21 cellular contexts compared by ENCODE assay signal in genomic region chr1:26375081-26375480, GRCh38. TPM values are rescaled to one million over a fixed set of nuclear protein-coding genes. Genes with fewer than 3 reads are reported as not detected.
A peak's percentile ranks its signal among the peaks of the same experiment; 100 is the strongest.
DNase-seq lines count a peak whose midpoint lies in the region; ATAC-seq and TF ChIP-seq lines count a peak whose summit lies in the region.
"Had no signal": no experiment of that assay in that cellular context is flagged by ENCODE, and none has a peak within 500 bp of the region (broad histone marks: within the 10 kb centered on the region; RNA-seq: fewer than 3 reads in every experiment).

No MANE protein-coding gene starts in this region.

- no peaks in the 10 kb centered on the region for H3K79me1 ChIP-seq in mesenchymal stem cell (replicated peaks; ENCODE audit: low read length, poor library complexity, severe bottlenecking)

- no peak overlapping the region for H2BK5ac ChIP-seq in mesenchymal stem cell (ENCODE audit: low read depth, low read length, poor library complexity, severe bottlenecking)

- H4K91ac ChIP-seq in mesenchymal stem cell (ENCODE audit: low read length): no peak overlapping the region

- no peaks in the 10 kb centered on the region for H3K9me3 ChIP-seq in CD8-positive, alpha-beta T cell (ENCODE audit: low read length)
- H3K9me3 ChIP-seq in mesenchymal stem cell (ENCODE audit: control insufficient read depth, low read length): no peaks in the 10 kb centered on the region
- H3K9me3 ChIP-seq: ascending aorta, esophagus squamous epithelium, heart left ventricle had no signal

- no peaks in the 10 kb centered on the region for H3K9me3 Mint-ChIP-seq in CD8-positive, alpha-beta T cell
- peaks cover 5% of the 10 kb centered on the region; the same call in 1 of the 2 replicates for H3K9me3 Mint-ChIP-seq in HFFc6
- peaks cover 15% of the 10 kb centered on the region for H3K9me3 Mint-ChIP-seq in activated T-helper 1 cell treated with anti-CD3 and anti-CD28 coated beads, Interleukin-12 subunit alpha, Interleukin-12 subunit beta, Interleukin-2, Interleukin-4 antibody, amounts not matched to agents 30 ng/mL and 10 ng/mL and 1 ng/mL, durations not matched to agents 14 hours and 24 hours and 36 hours
- H3K9me3 Mint-ChIP-seq: dendritic cell treated with granulocyte-macrophage colony-stimulating factor and Interleukin-4, amounts not matched to agents 40 ng/mL and 50 ng/mL, for 4 days had no signal

- POLR2A ChIA-PET in CD8-positive, alpha-beta T cell (lab: Charles Lee): interaction anchor here (1.0 to 1.3 kb wide), 6 partner anchors 12 to 86 kb away, joined by 3 to 6 read pairs (median 4); no protein-coding TSS in a partner anchor

- H3K4me2 ChIP-seq in mesenchymal stem cell (ENCODE audit: low read length, poor library complexity, severe bottlenecking): no peak overlapping the region

- peak overlapping the region in 1 of 2 experiments; percentile 37 for H2BK12ac ChIP-seq in mesenchymal stem cell (ENCODE audit: low read length in 2 of 2)

- peak overlapping the region; percentile 68 for H3K27ac Mint-ChIP-seq in CD8-positive, alpha-beta T cell
- H3K27ac Mint-ChIP-seq in HFFc6: peak overlapping the region; percentile 72; the same call in 1 of the 2 replicates
- H3K27ac Mint-ChIP-seq in activated T-helper 1 cell treated with anti-CD3 and anti-CD28 coated beads, Interleukin-12 subunit alpha, Interleukin-12 subunit beta, Interleukin-2, Interleukin-4 antibody, amounts not matched to agents 30 ng/mL and 10 ng/mL and 1 ng/mL, durations not matched to agents 14 hours and 24 hours and 36 hours: peak overlapping the region; percentile 71
- H3K27ac Mint-ChIP-seq: dendritic cell treated with granulocyte-macrophage colony-stimulating factor and Interleukin-4, amounts not matched to agents 40 ng/mL and 50 ng/mL, for 4 days had no signal

- DNase-seq in CD8-positive, alpha-beta T cell: no peak
- no peak for DNase-seq in HFFc6
- DNase-seq in activated T-helper 1 cell treated with anti-CD3 and anti-CD28 coated beads, Interleukin-12 subunit alpha, Interleukin-12 subunit beta, Interleukin-2, Interleukin-4 antibody, amounts not matched to agents 30 ng/mL and 10 ng/mL and 1 ng/mL, durations not matched to agents 14 hours and 24 hours and 36 hours (ENCODE audit: low spot score): no peak
- DNase-seq in mesenchymal stem cell: no peak
- DNase-seq in NCI-H748 treated with DMSO at 0.1 percent for 48 hours (lab: John Stamatoyannopoulos, UW): no peak
- no peak for DNase-seq in stimulated activated naive CD4-positive, alpha-beta T cell treated with Interleukin-2 at 50 U/mL for 16 hours (lab: John Stamatoyannopoulos, UW)
- no peak for DNase-seq in HUDEP-2 (lab: John Stamatoyannopoulos, UW; ENCODE audit: unreplicated experiment in 76 of 76)
- DNase-seq: activated T-cell treated with anti-CD3 and anti-CD28 coated beads for 4 hours, esophagus squamous epithelium, heart left ventricle, midbrain, NCI-H2029 treated with DMSO at 0.1 percent for 48 hours, ovary, small intestine had no signal

- H3K14ac ChIP-seq in mesenchymal stem cell (ENCODE audit: low read length in 2 of 2): no peak overlapping the region

- no peak overlapping the region for H2BK120ac ChIP-seq in mesenchymal stem cell (ENCODE audit: low read depth, low read length)

- H2AFZ ChIP-seq in mesenchymal stem cell (ENCODE audit: low read depth, low read length): no peak overlapping the region

- no peak for TF ChIP-seq CTCF in CD8-positive, alpha-beta T cell (IDR thresholded peaks at IDR 0.05)
- TF ChIP-seq CTCF in HFFc6 (IDR thresholded peaks at IDR 0.05): no peak

- no peak overlapping the region for H3K9ac ChIP-seq in mesenchymal stem cell (ENCODE audit: low read length)

- CTCF ChIA-PET in CD8-positive, alpha-beta T cell (lab: Charles Lee): interaction anchor here (0.7 to 10.4 kb wide), 6 partner anchors 12 to 95 kb away, joined by 3 to 114 read pairs (median 5); partner anchors contain the start of gene SH3BGRL3

- no peak overlapping the region for H3K27ac ChIP-seq in CD8-positive, alpha-beta T cell (ENCODE audit: low read depth, low read length)
- no peak overlapping the region for H3K27ac ChIP-seq in mesenchymal stem cell (ENCODE audit: low read length, poor library complexity, severe bottlenecking)
- H3K27ac ChIP-seq: ascending aorta, esophagus squamous epithelium, ovary had no signal

- WGBS in mesenchymal stem cell: 44% methylated on average over 6 of the region's 6 CpGs

- peaks cover 97% of the 10 kb centered on the region for H3K4me1 ChIP-seq in CD8-positive, alpha-beta T cell (ENCODE audit: insufficient read depth, low read length)
- peaks cover 6% of the 10 kb centered on the region for H3K4me1 ChIP-seq in mesenchymal stem cell (ENCODE audit: control insufficient read depth, insufficient read depth, low read depth, low read length)
- H3K4me1 ChIP-seq: ascending aorta had no signal

- H4K8ac ChIP-seq in mesenchymal stem cell (ENCODE audit: low read length): peak overlapping the region; percentile 59

- no peaks in the 10 kb centered on the region for H3K27me3 ChIP-seq in CD8-positive, alpha-beta T cell (ENCODE audit: insufficient read depth, low read length)
- H3K27me3 ChIP-seq in mesenchymal stem cell (ENCODE audit: control insufficient read depth in 1 of 2, insufficient read depth in 1 of 2, low read length in 2 of 2): peaks cover 4 to 19% of the 10 kb centered on the region in 2 experiments
- H3K27me3 ChIP-seq: ascending aorta, ovary had no signal

- H3K18ac ChIP-seq in mesenchymal stem cell (ENCODE audit: low read depth in 1 of 2, low read length in 2 of 2): no peak overlapping the region

- no peak for ATAC-seq in CD8-positive, alpha-beta T cell
- no peak for ATAC-seq in GM21576 (IDR thresholded peaks at IDR 0.05; ENCODE audit: unreplicated experiment)
- ATAC-seq: heart left ventricle, Panc1 had no signal

- H3K23ac ChIP-seq in mesenchymal stem cell (ENCODE audit: low read length in 2 of 2): no peak overlapping the region

- no peak overlapping the region for H2BK15ac ChIP-seq in mesenchymal stem cell (ENCODE audit: low read depth, poor library complexity, severe bottlenecking)

- H3K4me3 ChIP-seq in CD8-positive, alpha-beta T cell (ENCODE audit: low read depth, low read length): no peak overlapping the region
- H3K4me3 ChIP-seq in mesenchymal stem cell (ENCODE audit: insufficient read depth in 1 of 2, low read depth in 1 of 2, low read length in 2 of 2): no peak overlapping the region
- H3K4me3 ChIP-seq: ascending aorta, esophagus squamous epithelium, heart left ventricle, ovary had no signal

- intact Hi-C loops in CD8-positive, alpha-beta T cell (cut with DNase I, micrococcal nuclease): loop anchor here (2.0 to 5.0 kb wide), 3 partner anchors 16 to 88 kb away; no protein-coding TSS in a partner anchor
- intact Hi-C loops in activated T-helper 1 cell treated with anti-CD3 and anti-CD28 coated beads, Interleukin-12 subunit alpha, Interleukin-12 subunit beta, Interleukin-2, Interleukin-4 antibody, amounts not matched to agents 30 ng/mL and 10 ng/mL and 1 ng/mL, durations not matched to agents 14 hours and 24 hours and 36 hours (cut with micrococcal nuclease): loop anchor here (5.0 kb wide), 1 partner anchor 167 kb away; no protein-coding TSS in a partner anchor

- H3K4ac ChIP-seq in mesenchymal stem cell (ENCODE audit: low read depth in 1 of 2, low read length in 2 of 2): no peak overlapping the region

- H3K36me3 Mint-ChIP-seq in CD8-positive, alpha-beta T cell: no peaks in the 10 kb centered on the region
- no peaks in the 10 kb centered on the region; the same call in 1 of the 2 replicates for H3K36me3 Mint-ChIP-seq in HFFc6 (ENCODE audit: low read depth)
- H3K36me3 Mint-ChIP-seq in activated T-helper 1 cell treated with anti-CD3 and anti-CD28 coated beads, Interleukin-12 subunit alpha, Interleukin-12 subunit beta, Interleukin-2, Interleukin-4 antibody, amounts not matched to agents 30 ng/mL and 10 ng/mL and 1 ng/mL, durations not matched to agents 14 hours and 24 hours and 36 hours (ENCODE audit: low read depth): peaks cover 12% of the 10 kb centered on the region
- H3K36me3 Mint-ChIP-seq: CD14-positive monocyte had no signal

- H2AK5ac ChIP-seq in mesenchymal stem cell (ENCODE audit: low read length, severe bottlenecking): no peak overlapping the region

- no peaks in the 10 kb centered on the region for H3K27me3 Mint-ChIP-seq in CD8-positive, alpha-beta T cell (ENCODE audit: low read depth)
- peaks cover under 1% of the 10 kb centered on the region for H3K27me3 Mint-ChIP-seq in HFFc6 (ENCODE audit: insufficient read depth)
- no peaks in the 10 kb centered on the region for H3K27me3 Mint-ChIP-seq in activated T-helper 1 cell treated with anti-CD3 and anti-CD28 coated beads, Interleukin-12 subunit alpha, Interleukin-12 subunit beta, Interleukin-2, Interleukin-4 antibody, amounts not matched to agents 30 ng/mL and 10 ng/mL and 1 ng/mL, durations not matched to agents 14 hours and 24 hours and 36 hours (ENCODE audit: insufficient read depth)

- H3K36me3 ChIP-seq in CD8-positive, alpha-beta T cell (ENCODE audit: insufficient read depth, low read length): no peaks in the 10 kb centered on the region
- H3K36me3 ChIP-seq in mesenchymal stem cell (ENCODE audit: control insufficient read depth in 1 of 2, insufficient read depth in 2 of 2, low read depth in 1 of 2, low read length in 2 of 2): no peaks in the 10 kb centered on the region
- H3K36me3 ChIP-seq: ascending aorta, esophagus squamous epithelium, heart left ventricle, ovary had no signal

- H3K4me3 Mint-ChIP-seq in CD8-positive, alpha-beta T cell: peak overlapping the region; percentile 35
- 0 out of 2 replicates have a peak overlapping the region, but pooled peaks have one; percentile 18 for H3K4me3 Mint-ChIP-seq in HFFc6
- H3K4me3 Mint-ChIP-seq in activated T-helper 1 cell treated with anti-CD3 and anti-CD28 coated beads, Interleukin-12 subunit alpha, Interleukin-12 subunit beta, Interleukin-2, Interleukin-4 antibody, amounts not matched to agents 30 ng/mL and 10 ng/mL and 1 ng/mL, durations not matched to agents 14 hours and 24 hours and 36 hours: peak overlapping the region; percentile 13
- H3K4me3 Mint-ChIP-seq: CD14-positive monocyte; dendritic cell treated with granulocyte-macrophage colony-stimulating factor and Interleukin-4, amounts not matched to agents 40 ng/mL and 50 ng/mL, for 4 days had no signal

- H3K4me1 Mint-ChIP-seq in CD8-positive, alpha-beta T cell (ENCODE audit: low read depth): peaks cover 90% of the 10 kb centered on the region
- H3K4me1 Mint-ChIP-seq in HFFc6 (ENCODE audit: low read depth): peaks cover 66% of the 10 kb centered on the region
- peaks cover 85% of the 10 kb centered on the region for H3K4me1 Mint-ChIP-seq in activated T-helper 1 cell treated with anti-CD3 and anti-CD28 coated beads, Interleukin-12 subunit alpha, Interleukin-12 subunit beta, Interleukin-2, Interleukin-4 antibody, amounts not matched to agents 30 ng/mL and 10 ng/mL and 1 ng/mL, durations not matched to agents 14 hours and 24 hours and 36 hours (ENCODE audit: low read depth)

RNA-seq across cellular contexts. Expression of gene ZNF683, which starts 2.5 kb away (rescaled TPM):
- 10 to 100 TPM in 1 of 2 experiments, 1 to 10 TPM in 1; 8.4 to 10.9 TPM for total RNA-seq in CD8-positive, alpha-beta T cell
- total RNA-seq in HFFc6 (2021; fragmentation: NEBNext Ultra II Directional; extraction: Animal tissue kit (Norgen Biotek cat#: 25700)): not detected
- total RNA-seq in activated T-helper 1 cell treated with anti-CD3 and anti-CD28 coated beads, Interleukin-12 subunit alpha, Interleukin-12 subunit beta, Interleukin-2, Interleukin-4 antibody, amounts not matched to agents 30 ng/mL and 10 ng/mL and 1 ng/mL, durations not matched to agents 14 hours and 24 hours and 36 hours: not detected in 2 replicates
- polyA plus RNA-seq in mesenchymal stem cell (2013, experiment 1 of 2): not detected
- not detected for polyA plus RNA-seq in mesenchymal stem cell (2013, experiment 2 of 2)
- total RNA-seq: ascending aorta, M059J had no signal
- polyA plus RNA-seq: CD14-positive monocyte had no signal

RNA-seq across cellular contexts. Expression of gene CRYBG2, which starts 21.2 kb away (rescaled TPM):
- total RNA-seq in CD8-positive, alpha-beta T cell: 1 to 10 TPM in 1 of 2 experiments, under 1 TPM in 1; 0.33 to 1.0 TPM
- total RNA-seq in HFFc6 (2021; fragmentation: NEBNext Ultra II Directional; extraction: Animal tissue kit (Norgen Biotek cat#: 25700)): not detected
- total RNA-seq in activated T-helper 1 cell treated with anti-CD3 and anti-CD28 coated beads, Interleukin-12 subunit alpha, Interleukin-12 subunit beta, Interleukin-2, Interleukin-4 antibody, amounts not matched to agents 30 ng/mL and 10 ng/mL and 1 ng/mL, durations not matched to agents 14 hours and 24 hours and 36 hours: 0.83 and 1.9 TPM in 2 replicates
- not detected for polyA plus RNA-seq in mesenchymal stem cell (2013, experiment 1 of 2)
- polyA plus RNA-seq in mesenchymal stem cell (2013, experiment 2 of 2): 0.12 TPM
- total RNA-seq: ascending aorta had no signal
- polyA plus RNA-seq: CD14-positive monocyte, heart left ventricle had no signal

RNA-seq across cellular contexts. Expression of gene LIN28A, which starts 35.5 kb away (rescaled TPM):
- not detected for total RNA-seq in CD8-positive, alpha-beta T cell
- not detected for total RNA-seq in HFFc6 (2021; fragmentation: NEBNext Ultra II Directional; extraction: Animal tissue kit (Norgen Biotek cat#: 25700))
- total RNA-seq in activated T-helper 1 cell treated with anti-CD3 and anti-CD28 coated beads, Interleukin-12 subunit alpha, Interleukin-12 subunit beta, Interleukin-2, Interleukin-4 antibody, amounts not matched to agents 30 ng/mL and 10 ng/mL and 1 ng/mL, durations not matched to agents 14 hours and 24 hours and 36 hours: not detected in 2 replicates
- not detected for polyA plus RNA-seq in mesenchymal stem cell (2013, experiment 1 of 2)
- not detected for polyA plus RNA-seq in mesenchymal stem cell (2013, experiment 2 of 2)
- total RNA-seq: ascending aorta, esophagus squamous epithelium, kidney, M059J had no signal
- polyA plus RNA-seq: CD14-positive monocyte, heart left ventricle, ovary, small intestine had no signal

RNA-seq across cellular contexts. Expression of gene DHDDS, which starts 57.0 kb away (rescaled TPM):
- total RNA-seq in CD8-positive, alpha-beta T cell: 10 to 100 TPM; 23.9 to 29.2 TPM
- total RNA-seq in HFFc6 (2021; fragmentation: NEBNext Ultra II Directional; extraction: Animal tissue kit (Norgen Biotek cat#: 25700)): 10 to 100 TPM; 68.3 to 76.1 (median 70.8) TPM
- 58.4 and 60.9 TPM in 2 replicates for total RNA-seq in activated T-helper 1 cell treated with anti-CD3 and anti-CD28 coated beads, Interleukin-12 subunit alpha, Interleukin-12 subunit beta, Interleukin-2, Interleukin-4 antibody, amounts not matched to agents 30 ng/mL and 10 ng/mL and 1 ng/mL, durations not matched to agents 14 hours and 24 hours and 36 hours
- polyA plus RNA-seq in mesenchymal stem cell (2013, experiment 1 of 2): 40.4 TPM
- 38.8 TPM for polyA plus RNA-seq in mesenchymal stem cell (2013, experiment 2 of 2)

RNA-seq across cellular contexts. Expression of gene CD52, which starts 57.3 kb away (rescaled TPM):
- total RNA-seq in CD8-positive, alpha-beta T cell: 100 to 1,000 TPM; 285 to 289 TPM
- total RNA-seq in HFFc6 (2021; fragmentation: NEBNext Ultra II Directional; extraction: Animal tissue kit (Norgen Biotek cat#: 25700)): not detected
- total RNA-seq in activated T-helper 1 cell treated with anti-CD3 and anti-CD28 coated beads, Interleukin-12 subunit alpha, Interleukin-12 subunit beta, Interleukin-2, Interleukin-4 antibody, amounts not matched to agents 30 ng/mL and 10 ng/mL and 1 ng/mL, durations not matched to agents 14 hours and 24 hours and 36 hours: 394 and 411 TPM in 2 replicates
- polyA plus RNA-seq in mesenchymal stem cell (2013, experiment 1 of 2): 0.26 TPM
- polyA plus RNA-seq in mesenchymal stem cell (2013, experiment 2 of 2): not detected
- total RNA-seq: ascending aorta, M059J had no signal
